In genomic region chr21:36504067-36505058, GRCh38 we compare ENCODE assay signal across 8 cellular contexts. TPM values are rescaled to one million over a fixed set of nuclear protein-coding genes. Genes with fewer than 3 reads are reported as not detected.
DNase-seq lines count a peak whose midpoint lies in the region; ATAC-seq and TF ChIP-seq lines count a peak whose summit lies in the region.

No MANE protein-coding gene starts in this region.

- TF ChIP-seq CTCF in fibroblast of villous mesenchyme (IDR thresholded peaks at IDR 0.05; ENCODE audit: insufficient read depth, low read depth, low read length), result peak; percentile 91

- no peak overlapping the region for H3K4me3 ChIP-seq in fibroblast of villous mesenchyme (ENCODE audit: low read depth, low read length)

- ATAC-seq in GM18870 (IDR thresholded peaks at IDR 0.05; ENCODE audit: unreplicated experiment), result no peak

- peak; percentile 4 to 62 (median 8) for DNase-seq in stimulated activated CD4-positive, alpha-beta T cell treated with anti-CD3 and anti-CD28 coated beads, Interleukin-12 subunit alpha, Interleukin-12 subunit beta, amount 100 ng/mL, for 48 hours (ENCODE audit: low read depth in 2 of 3, low spot score in 1 of 3)
- no peak for DNase-seq in stimulated activated CD4-positive, alpha-beta T cell treated with anti-CD3 and anti-CD28 coated beads, Interleukin-4, amount 100 ng/mL, for 1 hour
- DNase-seq in NCI-H128 (lab: John Stamatoyannopoulos, UW; ENCODE audit: unreplicated experiment) (peak; percentile 25), fibroblast of villous mesenchyme (ENCODE audit: low read depth) (peak; percentile 66), pons (ENCODE audit: low spot score) (peak; percentile 54), GOT3 (lab: John Stamatoyannopoulos, UW) (no peak)
- DNase-seq in activated CD4-positive, alpha-beta T cell treated with anti-CD3 and anti-CD28 coated beads, Interleukin-2, amount 50 U/mL, for 48 hours, result peak; percentile 18 to 35

RNA-seq across cellular contexts. Expression of gene CLDN14, which starts 24.4 kb away (rescaled TPM):
- under 0.01 TPM in 1 of 2 replicates, not detected in the other for total RNA-seq in fibroblast of villous mesenchyme

Comparison
In these comparisons a context has a peak if more than half of its experiments do, and no peak if none do; other contexts are left out.
1. DNase-seq: peak in stimulated activated CD4-positive, alpha-beta T cell treated with anti-CD3 and anti-CD28 coated beads, Interleukin-12 subunit alpha, Interleukin-12 subunit beta, amount 100 ng/mL, for 48 hours (3 of 3), NCI-H128 (single experiment), activated CD4-positive, alpha-beta T cell treated with anti-CD3 and anti-CD28 coated beads, Interleukin-2, amount 50 U/mL, for 48 hours (2 of 2), fibroblast of villous mesenchyme (single experiment) and pons (single experiment); none in stimulated activated CD4-positive, alpha-beta T cell treated with anti-CD3 and anti-CD28 coated beads, Interleukin-4, amount 100 ng/mL, for 1 hour (single experiment) and GOT3 (single experiment).